ENCODE assay signal across 8 cellular contexts in genomic region chr3:156751461-156752025, GRCh38.
DNase-seq lines count a peak whose midpoint lies in the region; ATAC-seq and TF ChIP-seq lines count a peak whose summit lies in the region.

No MANE protein-coding gene starts in this region.

- ATAC-seq in sciatic nerve, result peak; percentile 83
- ATAC-seq in HG02885 (IDR thresholded peaks at IDR 0.05; ENCODE audit: poor library complexity, unreplicated experiment), result no peak
- ATAC-seq in GM21381 (IDR thresholded peaks at IDR 0.05; ENCODE audit: unreplicated experiment), result no peak

- H3K4me3 ChIP-seq in left ventricle myocardium inferior, result peak overlapping the region; percentile 34

- DNase-seq in H4 (ENCODE audit: low spot score), result peak; percentile 84
- DNase-seq in left ventricle myocardium inferior, result peak; percentile 31
- DNase-seq in sciatic nerve (ENCODE audit: low spot score), result peak; percentile 68
- DNase-seq in SW 1271 (lab: John Stamatoyannopoulos, UW), result no peak
- no peak for DNase-seq in HK-2 (ENCODE audit: unreplicated experiment)

- intact Hi-C loops in left ventricle myocardium inferior (cut with micrococcal nuclease), result no loop called here
- intact Hi-C loops in sciatic nerve (cut with DNase I), result no loop called here

- H3K4me1 ChIP-seq in left ventricle myocardium inferior, result peaks cover 15% of the 10 kb centered on the region

- TF ChIP-seq CTCF in VCaP (conservative IDR thresholded peaks at IDR 0.05) (no peak), left ventricle myocardium inferior (IDR thresholded peaks at IDR 0.05; ENCODE audit: borderline replicate concordance) (no peak)

- no peaks in the 10 kb centered on the region for H3K36me3 ChIP-seq in left ventricle myocardium inferior

- H3K27me3 ChIP-seq in left ventricle myocardium inferior (ENCODE audit: low read depth), result no peaks in the 10 kb centered on the region

- H3K9me3 ChIP-seq in left ventricle myocardium inferior (replicated peaks), result no peaks in the 10 kb centered on the region

- H3K27ac ChIP-seq in VCaP (peak overlapping the region; percentile 33; the same call in 1 of the 2 replicates), left ventricle myocardium inferior (replicated peaks) (no peak overlapping the region)

Comparison
In these comparisons a context has a peak if more than half of its experiments do, and no peak if none do; other contexts are left out.
1. DNase-seq: peak in H4 (single experiment), left ventricle myocardium inferior (single experiment) and sciatic nerve (single experiment); none in SW 1271 (0 of 2) and HK-2 (single experiment).